ENCODE assay signal across 1 cellular context in the genomic region with DNA sequence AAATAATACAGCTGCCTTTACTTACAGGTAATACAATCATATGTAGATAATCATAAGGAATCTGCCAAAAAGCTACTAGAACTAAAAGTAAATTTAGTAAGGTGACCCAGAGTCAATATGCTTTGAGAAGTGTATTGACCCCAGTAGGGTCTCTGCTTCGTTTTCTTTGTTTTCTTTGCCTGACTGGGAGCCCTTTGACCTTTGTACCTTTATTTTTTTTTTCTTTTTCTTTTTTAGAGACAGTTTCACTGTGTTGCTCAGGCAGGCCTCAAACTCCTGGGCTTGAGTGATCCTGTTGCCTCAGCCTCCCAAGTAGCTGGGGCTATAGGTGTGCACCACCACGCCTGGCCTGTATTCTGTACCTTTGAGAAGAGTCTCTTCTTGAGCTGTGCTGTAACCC.
TF ChIP-seq lines count a peak whose summit lies in the region.

No MANE protein-coding gene starts in this region.

TF ChIP-seq in HepG2, 621 proteins besides CTCF, POLR2A, EP300 and RAD21 (continued from another document and continues in another):
- peak; percentile 20; the same call in 1 of the 2 replicates for TF ChIP-seq SOX13 (IDR thresholded peaks at IDR 0.05)
- TF ChIP-seq SOX13 (CRISPR knock-in tag; conservative IDR thresholded peaks at IDR 0.05 in 1 of 2, IDR thresholded peaks at IDR 0.05 in 1 of 2) = peak in 1 of 2 experiments; percentile 90; a peak in 2 of 4 replicates
- TF ChIP-seq, protein P1, sequence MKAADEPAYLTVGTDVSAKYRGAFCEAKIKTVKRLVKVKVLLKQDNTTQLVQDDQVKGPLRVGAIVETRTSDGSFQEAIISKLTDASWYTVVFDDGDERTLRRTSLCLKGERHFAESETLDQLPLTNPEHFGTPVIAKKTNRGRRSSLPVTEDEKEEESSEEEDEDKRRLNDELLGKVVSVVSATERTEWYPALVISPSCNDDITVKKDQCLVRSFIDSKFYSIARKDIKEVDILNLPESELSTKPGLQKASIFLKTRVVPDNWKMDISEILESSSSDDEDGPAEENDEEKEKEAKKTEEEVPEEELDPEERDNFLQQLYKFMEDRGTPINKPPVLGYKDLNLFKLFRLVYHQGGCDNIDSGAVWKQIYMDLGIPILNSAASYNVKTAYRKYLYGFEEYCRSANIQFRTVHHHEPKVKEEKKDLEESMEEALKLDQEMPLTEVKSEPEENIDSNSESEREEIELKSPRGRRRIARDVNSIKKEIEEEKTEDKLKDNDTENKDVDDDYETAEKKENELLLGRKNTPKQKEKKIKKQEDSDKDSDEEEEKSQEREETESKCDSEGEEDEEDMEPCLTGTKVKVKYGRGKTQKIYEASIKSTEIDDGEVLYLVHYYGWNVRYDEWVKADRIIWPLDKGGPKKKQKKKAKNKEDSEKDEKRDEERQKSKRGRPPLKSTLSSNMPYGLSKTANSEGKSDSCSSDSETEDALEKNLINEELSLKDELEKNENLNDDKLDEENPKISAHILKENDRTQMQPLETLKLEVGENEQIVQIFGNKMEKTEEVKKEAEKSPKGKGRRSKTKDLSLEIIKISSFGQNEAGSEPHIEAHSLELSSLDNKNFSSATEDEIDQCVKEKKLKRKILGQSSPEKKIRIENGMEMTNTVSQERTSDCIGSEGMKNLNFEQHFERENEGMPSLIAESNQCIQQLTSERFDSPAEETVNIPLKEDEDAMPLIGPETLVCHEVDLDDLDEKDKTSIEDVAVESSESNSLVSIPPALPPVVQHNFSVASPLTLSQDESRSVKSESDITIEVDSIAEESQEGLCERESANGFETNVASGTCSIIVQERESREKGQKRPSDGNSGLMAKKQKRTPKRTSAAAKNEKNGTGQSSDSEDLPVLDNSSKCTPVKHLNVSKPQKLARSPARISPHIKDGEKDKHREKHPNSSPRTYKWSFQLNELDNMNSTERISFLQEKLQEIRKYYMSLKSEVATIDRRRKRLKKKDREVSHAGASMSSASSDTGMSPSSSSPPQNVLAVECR (CRISPR knock-in tag; IDR thresholded peaks at IDR 0.05; ENCODE audit: borderline replicate concordance) = no peak; the same call in 1 of the 2 replicates
- no peak for TF ChIP-seq ZNF251 (CRISPR knock-in tag; IDR thresholded peaks at IDR 0.05)
- TF ChIP-seq TAF1 (CRISPR knock-in tag; IDR thresholded peaks at IDR 0.05) = no peak
- TF ChIP-seq, protein P2, sequence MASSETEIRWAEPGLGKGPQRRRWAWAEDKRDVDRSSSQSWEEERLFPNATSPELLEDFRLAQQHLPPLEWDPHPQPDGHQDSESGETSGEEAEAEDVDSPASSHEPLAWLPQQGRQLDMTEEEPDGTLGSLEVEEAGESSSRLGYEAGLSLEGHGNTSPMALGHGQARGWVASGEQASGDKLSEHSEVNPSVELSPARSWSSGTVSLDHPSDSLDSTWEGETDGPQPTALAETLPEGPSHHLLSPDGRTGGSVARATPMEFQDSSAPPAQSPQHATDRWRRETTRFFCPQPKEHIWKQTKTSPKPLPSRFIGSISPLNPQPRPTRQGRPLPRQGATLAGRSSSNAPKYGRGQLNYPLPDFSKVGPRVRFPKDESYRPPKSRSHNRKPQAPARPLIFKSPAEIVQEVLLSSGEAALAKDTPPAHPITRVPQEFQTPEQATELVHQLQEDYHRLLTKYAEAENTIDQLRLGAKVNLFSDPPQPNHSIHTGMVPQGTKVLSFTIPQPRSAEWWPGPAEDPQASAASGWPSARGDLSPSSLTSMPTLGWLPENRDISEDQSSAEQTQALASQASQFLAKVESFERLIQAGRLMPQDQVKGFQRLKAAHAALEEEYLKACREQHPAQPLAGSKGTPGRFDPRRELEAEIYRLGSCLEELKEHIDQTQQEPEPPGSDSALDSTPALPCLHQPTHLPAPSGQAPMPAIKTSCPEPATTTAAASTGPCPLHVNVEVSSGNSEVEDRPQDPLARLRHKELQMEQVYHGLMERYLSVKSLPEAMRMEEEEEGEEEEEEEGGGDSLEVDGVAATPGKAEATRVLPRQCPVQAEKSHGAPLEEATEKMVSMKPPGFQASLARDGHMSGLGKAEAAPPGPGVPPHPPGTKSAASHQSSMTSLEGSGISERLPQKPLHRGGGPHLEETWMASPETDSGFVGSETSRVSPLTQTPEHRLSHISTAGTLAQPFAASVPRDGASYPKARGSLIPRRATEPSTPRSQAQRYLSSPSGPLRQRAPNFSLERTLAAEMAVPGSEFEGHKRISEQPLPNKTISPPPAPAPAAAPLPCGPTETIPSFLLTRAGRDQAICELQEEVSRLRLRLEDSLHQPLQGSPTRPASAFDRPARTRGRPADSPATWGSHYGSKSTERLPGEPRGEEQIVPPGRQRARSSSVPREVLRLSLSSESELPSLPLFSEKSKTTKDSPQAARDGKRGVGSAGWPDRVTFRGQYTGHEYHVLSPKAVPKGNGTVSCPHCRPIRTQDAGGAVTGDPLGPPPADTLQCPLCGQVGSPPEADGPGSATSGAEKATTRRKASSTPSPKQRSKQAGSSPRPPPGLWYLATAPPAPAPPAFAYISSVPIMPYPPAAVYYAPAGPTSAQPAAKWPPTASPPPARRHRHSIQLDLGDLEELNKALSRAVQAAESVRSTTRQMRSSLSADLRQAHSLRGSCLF (CRISPR knock-in tag; IDR thresholded peaks at IDR 0.05; ENCODE audit: borderline replicate concordance) = no peak
- no peak for TF ChIP-seq ZNF761 (CRISPR knock-in tag; conservative IDR thresholded peaks at IDR 0.05)
- peak; percentile 52; the same call in 1 of the 2 replicates for TF ChIP-seq GFI1 (CRISPR knock-in tag; IDR thresholded peaks at IDR 0.05; ENCODE audit: borderline replicate concordance)
- TF ChIP-seq, protein P3, sequence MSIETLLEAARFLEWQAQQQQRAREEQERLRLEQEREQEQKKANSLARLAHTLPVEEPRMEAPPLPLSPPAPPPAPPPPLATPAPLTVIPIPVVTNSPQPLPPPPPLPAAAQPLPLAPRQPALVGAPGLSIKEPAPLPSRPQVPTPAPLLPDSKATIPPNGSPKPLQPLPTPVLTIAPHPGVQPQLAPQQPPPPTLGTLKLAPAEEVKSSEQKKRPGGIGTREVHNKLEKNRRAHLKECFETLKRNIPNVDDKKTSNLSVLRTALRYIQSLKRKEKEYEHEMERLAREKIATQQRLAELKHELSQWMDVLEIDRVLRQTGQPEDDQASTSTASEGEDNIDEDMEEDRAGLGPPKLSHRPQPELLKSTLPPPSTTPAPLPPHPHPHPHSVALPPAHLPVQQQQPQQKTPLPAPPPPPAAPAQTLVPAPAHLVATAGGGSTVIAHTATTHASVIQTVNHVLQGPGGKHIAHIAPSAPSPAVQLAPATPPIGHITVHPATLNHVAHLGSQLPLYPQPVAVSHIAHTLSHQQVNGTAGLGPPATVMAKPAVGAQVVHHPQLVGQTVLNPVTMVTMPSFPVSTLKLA (IDR thresholded peaks at IDR 0.05) = no peak
- TF ChIP-seq KLF13 (CRISPR knock-in tag; IDR thresholded peaks at IDR 0.05) = no peak
- TF ChIP-seq, protein P4, sequence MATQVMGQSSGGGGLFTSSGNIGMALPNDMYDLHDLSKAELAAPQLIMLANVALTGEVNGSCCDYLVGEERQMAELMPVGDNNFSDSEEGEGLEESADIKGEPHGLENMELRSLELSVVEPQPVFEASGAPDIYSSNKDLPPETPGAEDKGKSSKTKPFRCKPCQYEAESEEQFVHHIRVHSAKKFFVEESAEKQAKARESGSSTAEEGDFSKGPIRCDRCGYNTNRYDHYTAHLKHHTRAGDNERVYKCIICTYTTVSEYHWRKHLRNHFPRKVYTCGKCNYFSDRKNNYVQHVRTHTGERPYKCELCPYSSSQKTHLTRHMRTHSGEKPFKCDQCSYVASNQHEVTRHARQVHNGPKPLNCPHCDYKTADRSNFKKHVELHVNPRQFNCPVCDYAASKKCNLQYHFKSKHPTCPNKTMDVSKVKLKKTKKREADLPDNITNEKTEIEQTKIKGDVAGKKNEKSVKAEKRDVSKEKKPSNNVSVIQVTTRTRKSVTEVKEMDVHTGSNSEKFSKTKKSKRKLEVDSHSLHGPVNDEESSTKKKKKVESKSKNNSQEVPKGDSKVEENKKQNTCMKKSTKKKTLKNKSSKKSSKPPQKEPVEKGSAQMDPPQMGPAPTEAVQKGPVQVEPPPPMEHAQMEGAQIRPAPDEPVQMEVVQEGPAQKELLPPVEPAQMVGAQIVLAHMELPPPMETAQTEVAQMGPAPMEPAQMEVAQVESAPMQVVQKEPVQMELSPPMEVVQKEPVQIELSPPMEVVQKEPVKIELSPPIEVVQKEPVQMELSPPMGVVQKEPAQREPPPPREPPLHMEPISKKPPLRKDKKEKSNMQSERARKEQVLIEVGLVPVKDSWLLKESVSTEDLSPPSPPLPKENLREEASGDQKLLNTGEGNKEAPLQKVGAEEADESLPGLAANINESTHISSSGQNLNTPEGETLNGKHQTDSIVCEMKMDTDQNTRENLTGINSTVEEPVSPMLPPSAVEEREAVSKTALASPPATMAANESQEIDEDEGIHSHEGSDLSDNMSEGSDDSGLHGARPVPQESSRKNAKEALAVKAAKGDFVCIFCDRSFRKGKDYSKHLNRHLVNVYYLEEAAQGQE (IDR thresholded peaks at IDR 0.05; ENCODE audit: borderline replicate concordance in 1 of 2, low read depth in 1 of 2, low read length in 2 of 2) = no peak
- TF ChIP-seq PPARG (CRISPR knock-in tag; conservative IDR thresholded peaks at IDR 0.05) = peak; percentile 49; the same call in 1 of the 2 replicates
- no peak for TF ChIP-seq RBM39 (IDR thresholded peaks at IDR 0.05; ENCODE audit: low read depth, low read length, poor library complexity, severe bottlenecking)
- TF ChIP-seq, protein P5, sequence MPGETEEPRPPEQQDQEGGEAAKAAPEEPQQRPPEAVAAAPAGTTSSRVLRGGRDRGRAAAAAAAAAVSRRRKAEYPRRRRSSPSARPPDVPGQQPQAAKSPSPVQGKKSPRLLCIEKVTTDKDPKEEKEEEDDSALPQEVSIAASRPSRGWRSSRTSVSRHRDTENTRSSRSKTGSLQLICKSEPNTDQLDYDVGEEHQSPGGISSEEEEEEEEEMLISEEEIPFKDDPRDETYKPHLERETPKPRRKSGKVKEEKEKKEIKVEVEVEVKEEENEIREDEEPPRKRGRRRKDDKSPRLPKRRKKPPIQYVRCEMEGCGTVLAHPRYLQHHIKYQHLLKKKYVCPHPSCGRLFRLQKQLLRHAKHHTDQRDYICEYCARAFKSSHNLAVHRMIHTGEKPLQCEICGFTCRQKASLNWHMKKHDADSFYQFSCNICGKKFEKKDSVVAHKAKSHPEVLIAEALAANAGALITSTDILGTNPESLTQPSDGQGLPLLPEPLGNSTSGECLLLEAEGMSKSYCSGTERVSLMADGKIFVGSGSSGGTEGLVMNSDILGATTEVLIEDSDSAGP (CRISPR knock-in tag; IDR thresholded peaks at IDR 0.05; ENCODE audit: borderline replicate concordance) = no peak
- TF ChIP-seq ZMYM2 (CRISPR knock-in tag; IDR thresholded peaks at IDR 0.05) = no peak
- no peak for TF ChIP-seq ZNF790 (CRISPR knock-in tag; IDR thresholded peaks at IDR 0.05; ENCODE audit: borderline replicate concordance)
- TF ChIP-seq HOXA9 (CRISPR knock-in tag; IDR thresholded peaks at IDR 0.05; ENCODE audit: borderline replicate concordance) = no peak
- TF ChIP-seq ELF1 (CRISPR knock-in tag; IDR thresholded peaks at IDR 0.05) = no peak
- no peak for TF ChIP-seq PHF20 (CRISPR knock-in tag; IDR thresholded peaks at IDR 0.05)
- 0 out of 2 replicates have a peak, but pooled peaks have one; percentile 16 for TF ChIP-seq SSRP1 (CRISPR knock-in tag; IDR thresholded peaks at IDR 0.05)
- TF ChIP-seq SRSF1 (optimal IDR thresholded peaks at IDR 0.05; ENCODE audit: low read depth, low read length) = no peak
- no peak for TF ChIP-seq LCORL (IDR thresholded peaks at IDR 0.05)
- peak; percentile 48; the same call in 1 of the 2 replicates for TF ChIP-seq LCORL (CRISPR knock-in tag; IDR thresholded peaks at IDR 0.05)
- no peak for TF ChIP-seq ZNF724P (CRISPR knock-in tag; IDR thresholded peaks at IDR 0.05; ENCODE audit: borderline replicate concordance)
- no peak for TF ChIP-seq ADNP (CRISPR knock-in tag; IDR thresholded peaks at IDR 0.05)
- TF ChIP-seq, protein P6, sequence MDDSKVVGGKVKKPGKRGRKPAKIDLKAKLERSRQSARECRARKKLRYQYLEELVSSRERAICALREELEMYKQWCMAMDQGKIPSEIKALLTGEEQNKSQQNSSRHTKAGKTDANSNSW (CRISPR knock-in tag; IDR thresholded peaks at IDR 0.05; ENCODE audit: borderline replicate concordance) = no peak
- TF ChIP-seq ZNF598 (CRISPR knock-in tag; IDR thresholded peaks at IDR 0.05; ENCODE audit: borderline replicate concordance) = no peak
- TF ChIP-seq, protein P7, sequence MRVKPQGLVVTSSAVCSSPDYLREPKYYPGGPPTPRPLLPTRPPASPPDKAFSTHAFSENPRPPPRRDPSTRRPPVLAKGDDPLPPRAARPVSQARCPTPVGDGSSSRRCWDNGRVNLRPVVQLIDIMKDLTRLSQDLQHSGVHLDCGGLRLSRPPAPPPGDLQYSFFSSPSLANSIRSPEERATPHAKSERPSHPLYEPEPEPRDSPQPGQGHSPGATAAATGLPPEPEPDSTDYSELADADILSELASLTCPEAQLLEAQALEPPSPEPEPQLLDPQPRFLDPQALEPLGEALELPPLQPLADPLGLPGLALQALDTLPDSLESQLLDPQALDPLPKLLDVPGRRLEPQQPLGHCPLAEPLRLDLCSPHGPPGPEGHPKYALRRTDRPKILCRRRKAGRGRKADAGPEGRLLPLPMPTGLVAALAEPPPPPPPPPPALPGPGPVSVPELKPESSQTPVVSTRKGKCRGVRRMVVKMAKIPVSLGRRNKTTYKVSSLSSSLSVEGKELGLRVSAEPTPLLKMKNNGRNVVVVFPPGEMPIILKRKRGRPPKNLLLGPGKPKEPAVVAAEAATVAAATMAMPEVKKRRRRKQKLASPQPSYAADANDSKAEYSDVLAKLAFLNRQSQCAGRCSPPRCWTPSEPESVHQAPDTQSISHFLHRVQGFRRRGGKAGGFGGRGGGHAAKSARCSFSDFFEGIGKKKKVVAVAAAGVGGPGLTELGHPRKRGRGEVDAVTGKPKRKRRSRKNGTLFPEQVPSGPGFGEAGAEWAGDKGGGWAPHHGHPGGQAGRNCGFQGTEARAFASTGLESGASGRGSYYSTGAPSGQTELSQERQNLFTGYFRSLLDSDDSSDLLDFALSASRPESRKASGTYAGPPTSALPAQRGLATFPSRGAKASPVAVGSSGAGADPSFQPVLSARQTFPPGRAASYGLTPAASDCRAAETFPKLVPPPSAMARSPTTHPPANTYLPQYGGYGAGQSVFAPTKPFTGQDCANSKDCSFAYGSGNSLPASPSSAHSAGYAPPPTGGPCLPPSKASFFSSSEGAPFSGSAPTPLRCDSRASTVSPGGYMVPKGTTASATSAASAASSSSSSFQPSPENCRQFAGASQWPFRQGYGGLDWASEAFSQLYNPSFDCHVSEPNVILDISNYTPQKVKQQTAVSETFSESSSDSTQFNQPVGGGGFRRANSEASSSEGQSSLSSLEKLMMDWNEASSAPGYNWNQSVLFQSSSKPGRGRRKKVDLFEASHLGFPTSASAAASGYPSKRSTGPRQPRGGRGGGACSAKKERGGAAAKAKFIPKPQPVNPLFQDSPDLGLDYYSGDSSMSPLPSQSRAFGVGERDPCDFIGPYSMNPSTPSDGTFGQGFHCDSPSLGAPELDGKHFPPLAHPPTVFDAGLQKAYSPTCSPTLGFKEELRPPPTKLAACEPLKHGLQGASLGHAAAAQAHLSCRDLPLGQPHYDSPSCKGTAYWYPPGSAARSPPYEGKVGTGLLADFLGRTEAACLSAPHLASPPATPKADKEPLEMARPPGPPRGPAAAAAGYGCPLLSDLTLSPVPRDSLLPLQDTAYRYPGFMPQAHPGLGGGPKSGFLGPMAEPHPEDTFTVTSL (CRISPR knock-in tag; IDR thresholded peaks at IDR 0.05; ENCODE audit: borderline replicate concordance) = peak; percentile 32; the same call in 1 of the 2 replicates
- no peak for TF ChIP-seq ARNT2 (CRISPR knock-in tag; IDR thresholded peaks at IDR 0.05; ENCODE audit: low read depth)
- TF ChIP-seq SNAPC2 (CRISPR knock-in tag; IDR thresholded peaks at IDR 0.05) = no peak
- no peak for TF ChIP-seq TARDBP (CRISPR knock-in tag; IDR thresholded peaks at IDR 0.05)
- no peak for TF ChIP-seq ZNF343 (CRISPR knock-in tag; IDR thresholded peaks at IDR 0.05)
- no peak for TF ChIP-seq RORA (CRISPR knock-in tag; IDR thresholded peaks at IDR 0.05)
- TF ChIP-seq MTF2 (CRISPR knock-in tag; IDR thresholded peaks at IDR 0.05; ENCODE audit: borderline replicate concordance) = no peak
- TF ChIP-seq XRCC5 (optimal IDR thresholded peaks at IDR 0.05; ENCODE audit: low read length) = no peak
